ENCODE assay signal across 9 cellular contexts in the genomic region with DNA sequence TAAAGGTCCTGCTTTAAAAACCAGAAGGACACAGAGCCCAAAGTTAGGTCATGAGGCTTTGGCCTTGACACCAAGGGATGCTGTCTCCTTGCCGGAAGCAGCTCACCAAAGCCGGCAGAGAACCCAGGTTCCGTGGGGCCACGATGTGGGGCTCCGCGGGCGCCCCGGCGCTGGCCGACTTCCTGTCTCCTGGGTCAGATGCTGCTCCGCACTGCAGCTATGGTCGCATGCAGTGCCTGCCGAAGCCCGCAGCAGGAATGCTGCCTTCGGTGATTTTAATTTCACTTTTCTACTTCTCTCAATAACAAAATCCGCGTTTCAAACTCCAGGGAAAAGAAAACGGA. TPM values are rescaled to one million over a fixed set of nuclear protein-coding genes. Genes with fewer than 3 reads are reported as not detected.
DNase-seq lines count a peak whose midpoint lies in the region; ATAC-seq and TF ChIP-seq lines count a peak whose summit lies in the region.
"Had no signal": no experiment of that assay in that cellular context is flagged by ENCODE, and none has a peak within 500 bp of the region (broad histone marks: within the 10 kb centered on the region; RNA-seq: fewer than 3 reads in every experiment).

No MANE protein-coding gene starts in this region.

- peaks cover 12 to 14% of the 10 kb centered on the region in 2 donors for H3K4me1 ChIP-seq in ascending aorta

- H3K27ac ChIP-seq in ascending aorta, result peak overlapping the region; percentile 67 to 82

- no peaks in the 10 kb centered on the region for H3K27me3 ChIP-seq in ascending aorta

- H3K36me3 ChIP-seq in ascending aorta, result peaks cover 6 to 20% of the 10 kb centered on the region in 2 donors

- peak; percentile 60 for ATAC-seq in HG02759 (IDR thresholded peaks at IDR 0.05; ENCODE audit: unreplicated experiment)

- H3K4me3 ChIP-seq in ascending aorta, result peak overlapping the region; percentile 74 to 89

- peak; percentile 60 for DNase-seq in GM03348 (ENCODE audit: low spot score)
- peak in 4 of 5 donors; percentile 52 to 82 (median 62) for DNase-seq in T-helper 1 cell
- DNase-seq in ascending aorta (ENCODE audit: low spot score in 2 of 2), result no peak
- DNase-seq in islet precursor cell, result peak; percentile 70
- peak; percentile 61 to 63 for DNase-seq in stimulated activated CD4-positive, alpha-beta T cell treated with anti-CD3 and anti-CD28 coated beads, Interleukin-4, amount 100 ng/mL, for 4 hours
- no peak for DNase-seq in NCI-H1694 treated with DMSO at 0.1 percent for 48 hours (lab: John Stamatoyannopoulos, UW)
- no peak for DNase-seq in dermis blood vessel endothelial cell

- TF ChIP-seq CTCF in ascending aorta (IDR thresholded peaks at IDR 0.05), result no peak

- intact Hi-C loops in ascending aorta (cut with DNase I), result loop anchor here (1.0 kb wide), 1 partner anchor 11 kb away; the partner anchor contains the start of gene COX8A

- H3K9me3 ChIP-seq in ascending aorta, result no peaks in the 10 kb centered on the region

RNA-seq across cellular contexts. Expression of gene OTUB1, which starts 0.5 kb away (rescaled TPM):
- total RNA-seq in ascending aorta, result 89.4 TPM
- total RNA-seq in dermis blood vessel endothelial cell, result 52.3 and 57.7 TPM in 2 replicates

RNA-seq across cellular contexts. Expression of gene COX8A, which starts 11.4 kb away (rescaled TPM):
- total RNA-seq in ascending aorta (520 TPM), dermis blood vessel endothelial cell (287 and 330 TPM in 2 replicates)

RNA-seq across cellular contexts. Expression of gene NAA40, which starts 47.0 kb away (rescaled TPM):
- total RNA-seq in ascending aorta (3.1 TPM), dermis blood vessel endothelial cell (10.0 and 14.7 TPM in 2 replicates)

RNA-seq across cellular contexts. Expression of gene FLRT1, which starts 49.9 kb away (rescaled TPM):
- total RNA-seq in ascending aorta, result 10.3 TPM
- total RNA-seq in dermis blood vessel endothelial cell, result not detected in 2 replicates
- total RNA-seq: SK-MEL-5 had no signal

Comparison
In these comparisons a context has a peak if more than half of its experiments do, and no peak if none do; other contexts are left out.
1. DNase-seq: peak in GM03348 (single experiment), T-helper 1 cell (4 of 5), islet precursor cell (single experiment) and stimulated activated CD4-positive, alpha-beta T cell treated with anti-CD3 and anti-CD28 coated beads, Interleukin-4, amount 100 ng/mL, for 4 hours (2 of 2); none in ascending aorta (0 of 2), NCI-H1694 treated with DMSO at 0.1 percent for 48 hours (single experiment) and dermis blood vessel endothelial cell (single experiment).